Comparison of ENCODE assay signal across 8 cellular contexts in genomic region chrX:23742693-23743622, GRCh38. TPM values are rescaled to one million over a fixed set of nuclear protein-coding genes. Genes with fewer than 3 reads are reported as not detected.
A peak's percentile ranks its signal among the peaks of the same experiment; 100 is the strongest.
DNase-seq lines count a peak whose midpoint lies in the region; ATAC-seq and TF ChIP-seq lines count a peak whose summit lies in the region.

TSS of gene ACOT9 (minus strand) at chrX:23743276. CDS start at chrX:23743144, 132 bp downstream.

- H3K27ac Mint-ChIP-seq in CD8-positive, alpha-beta T cell = peak within 1 kb of the TSS; percentile 84

- no peaks in the 10 kb centered on the region for H3K27me3 ChIP-seq in CD8-positive, alpha-beta T cell (ENCODE audit: insufficient read depth, low read length)
- H3K27me3 ChIP-seq in mucosa of rectum (ENCODE audit: control insufficient read depth in 2 of 2, insufficient read depth in 2 of 2, low read length in 2 of 2) = no peaks in the 10 kb centered on the region

- TF ChIP-seq CTCF in CD8-positive, alpha-beta T cell (IDR thresholded peaks at IDR 0.05) = no peak

- no peaks in the 10 kb centered on the region for H3K27me3 Mint-ChIP-seq in CD8-positive, alpha-beta T cell (ENCODE audit: low read depth)

- POLR2A ChIA-PET in CD8-positive, alpha-beta T cell (lab: Charles Lee) = interaction anchor here (0.7 to 2.0 kb wide), 7 partner anchors 11 to 312 kb away, joined by 3 to 10 read pairs (median 3); partner anchors contain the start of genes EIF2S3 and SAT1

- no peaks in the 10 kb centered on the region for H3K36me3 ChIP-seq in CD8-positive, alpha-beta T cell (ENCODE audit: insufficient read depth, low read length)
- H3K36me3 ChIP-seq in mucosa of rectum (ENCODE audit: control insufficient read depth in 2 of 2, insufficient read depth in 2 of 2, low read length in 2 of 2) = no peaks in the 10 kb centered on the region

- H3K9ac ChIP-seq in mucosa of rectum (ENCODE audit: low read depth in 1 of 2, low read length in 2 of 2) = peak within 1 kb of the TSS; percentile 65 to 81

- peaks cover 8% of the 10 kb centered on the region for H3K4me1 ChIP-seq in CD8-positive, alpha-beta T cell (ENCODE audit: insufficient read depth, low read length)
- peaks cover 0 to 5% of the 10 kb centered on the region in 2 donors for H3K4me1 ChIP-seq in mucosa of rectum (ENCODE audit: control insufficient read depth in 2 of 2, insufficient read depth in 2 of 2, low read length in 2 of 2)

- peak within 1 kb of the TSS; percentile 51 for H3K27ac ChIP-seq in CD8-positive, alpha-beta T cell (ENCODE audit: low read depth, low read length)
- peak within 1 kb of the TSS; percentile 87 to 88 for H3K27ac ChIP-seq in mucosa of rectum (ENCODE audit: low read depth in 2 of 2, low read length in 2 of 2)

- peak within 1 kb of the TSS; percentile 87 for H3K4me3 Mint-ChIP-seq in CD8-positive, alpha-beta T cell

- CTCF ChIA-PET in CD8-positive, alpha-beta T cell (lab: Charles Lee) = interaction anchor here (0.6 to 2.7 kb wide), 4 partner anchors 9 to 311 kb away, joined by 3 to 9 read pairs (median 4); partner anchors contain the start of gene SAT1

- DNase-seq in CD8-positive, alpha-beta T cell = peak; percentile 32 to 75 (median 60)
- DNase-seq in OCI-M1 (lab: John Stamatoyannopoulos, UW) (peak; percentile 94), activated T-cell treated with anti-CD3 and anti-CD28 coated beads for 48 hours (ENCODE audit: low read depth) (peak; percentile 70), erythroblast (lab: John Stamatoyannopoulos, UW) (peak; percentile 88 to 89)
- peak; percentile 23 to 34 for DNase-seq in stimulated activated CD8-positive, alpha-beta memory T cell treated with anti-CD3 and anti-CD28 coated beads, Interleukin-7, amount 100 ng/mL, for 1 hour (ENCODE audit: low read depth in 2 of 2)

- H3K36me3 Mint-ChIP-seq in CD8-positive, alpha-beta T cell = no peaks in the 10 kb centered on the region

- no peaks in the 10 kb centered on the region for H3K9me3 ChIP-seq in CD8-positive, alpha-beta T cell (ENCODE audit: low read length)
- H3K9me3 ChIP-seq in mucosa of rectum (ENCODE audit: control insufficient read depth in 2 of 2, low read length in 2 of 2) = no peaks in the 10 kb centered on the region

- peak within 1 kb of the TSS; percentile 72 for H3K4me3 ChIP-seq in CD8-positive, alpha-beta T cell (ENCODE audit: low read depth, low read length)
- H3K4me3 ChIP-seq in mucosa of rectum (ENCODE audit: low read length in 2 of 2) = peak within 1 kb of the TSS; percentile 67 to 76

- peaks cover 35% of the 10 kb centered on the region for H3K4me1 Mint-ChIP-seq in CD8-positive, alpha-beta T cell (ENCODE audit: low read depth)

- no peaks in the 10 kb centered on the region for H3K9me3 Mint-ChIP-seq in CD8-positive, alpha-beta T cell

- intact Hi-C loops in CD8-positive, alpha-beta T cell (cut with DNase I, micrococcal nuclease) = loop anchor here in 1 of 2 experiments (1.0 to 5.0 kb wide), 4 partner anchors 39 to 309 kb away; partner anchors contain the start of gene EIF2S3

- TF ChIP-seq POLR2A in erythroblast (IDR thresholded peaks at IDR 0.05; ENCODE audit: low read length) = no peak

- ATAC-seq in CD8-positive, alpha-beta T cell = peak; percentile 87
- ATAC-seq in GM19397 (IDR thresholded peaks at IDR 0.05; ENCODE audit: unreplicated experiment) (peak; percentile 97), HG03565 (IDR thresholded peaks at IDR 0.05; ENCODE audit: unreplicated experiment) (peak; percentile 92)

RNA-seq across cellular contexts. Expression of gene ACOT9, which starts in this region (rescaled TPM):
- 10 to 100 TPM; 19.3 to 21.3 TPM for total RNA-seq in CD8-positive, alpha-beta T cell

Comparison
In these comparisons a context has a peak if more than half of its experiments do, and no peak if none do; other contexts are left out.
1. Peak in every context shown above with its lines: DNase-seq, ATAC-seq, H3K4me3 ChIP-seq and H3K27ac ChIP-seq.
2. DNase-seq: peak in every context shown above with its lines; median percentile 94 in OCI-M1; 88 in erythroblast; 70 in activated T-cell treated with anti-CD3 and anti-CD28 coated beads for 48 hours; 60 in CD8-positive, alpha-beta T cell; 28 in stimulated activated CD8-positive, alpha-beta memory T cell treated with anti-CD3 and anti-CD28 coated beads, Interleukin-7, amount 100 ng/mL, for 1 hour.